2 cellular contexts compared by ENCODE assay signal in genomic region chr2:120298173-120298835, GRCh38.
TF ChIP-seq lines count a peak whose summit lies in the region.

No MANE protein-coding gene starts in this region.

TF ChIP-seq in IMR-90, 13 proteins besides CTCF, POLR2A, EP300 and RAD21:
- TF ChIP-seq FOS (IDR thresholded peaks at IDR 0.05; ENCODE audit: low read depth, low read length) (peak; percentile 55; the same call in 1 of the 2 replicates), BHLHE40 (IDR thresholded peaks at IDR 0.05; ENCODE audit: low read depth, low read length) (no peak)
- TF ChIP-seq, protein P1, sequence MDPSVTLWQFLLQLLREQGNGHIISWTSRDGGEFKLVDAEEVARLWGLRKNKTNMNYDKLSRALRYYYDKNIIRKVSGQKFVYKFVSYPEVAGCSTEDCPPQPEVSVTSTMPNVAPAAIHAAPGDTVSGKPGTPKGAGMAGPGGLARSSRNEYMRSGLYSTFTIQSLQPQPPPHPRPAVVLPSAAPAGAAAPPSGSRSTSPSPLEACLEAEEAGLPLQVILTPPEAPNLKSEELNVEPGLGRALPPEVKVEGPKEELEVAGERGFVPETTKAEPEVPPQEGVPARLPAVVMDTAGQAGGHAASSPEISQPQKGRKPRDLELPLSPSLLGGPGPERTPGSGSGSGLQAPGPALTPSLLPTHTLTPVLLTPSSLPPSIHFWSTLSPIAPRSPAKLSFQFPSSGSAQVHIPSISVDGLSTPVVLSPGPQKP (IDR thresholded peaks at IDR 0.05; ENCODE audit: borderline replicate concordance, low read depth, low read length) = no peak

TF ChIP-seq in K562, 482 proteins besides CTCF, POLR2A, EP300 and RAD21 (continues in another document):
- TF ChIP-seq, protein P2, sequence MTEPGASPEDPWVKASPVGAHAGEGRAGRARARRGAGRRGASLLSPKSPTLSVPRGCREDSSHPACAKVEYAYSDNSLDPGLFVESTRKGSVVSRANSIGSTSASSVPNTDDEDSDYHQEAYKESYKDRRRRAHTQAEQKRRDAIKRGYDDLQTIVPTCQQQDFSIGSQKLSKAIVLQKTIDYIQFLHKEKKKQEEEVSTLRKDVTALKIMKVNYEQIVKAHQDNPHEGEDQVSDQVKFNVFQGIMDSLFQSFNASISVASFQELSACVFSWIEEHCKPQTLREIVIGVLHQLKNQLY (CRISPR knock-in tag; conservative IDR thresholded peaks at IDR 0.05) = no peak
- no peak for TF ChIP-seq L3MBTL2 (IDR thresholded peaks at IDR 0.05)
- TF ChIP-seq NEUROD1 (IDR thresholded peaks at IDR 0.05; ENCODE audit: borderline replicate concordance, low read depth, low read length, partially characterized antibody) = peak; percentile 46
- TF ChIP-seq, protein P3, sequence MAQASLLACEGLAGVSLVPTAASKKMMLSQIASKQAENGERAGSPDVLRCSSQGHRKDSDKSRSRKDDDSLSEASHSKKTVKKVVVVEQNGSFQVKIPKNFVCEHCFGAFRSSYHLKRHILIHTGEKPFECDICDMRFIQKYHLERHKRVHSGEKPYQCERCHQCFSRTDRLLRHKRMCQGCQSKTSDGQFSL (CRISPR knock-in tag; IDR thresholded peaks at IDR 0.05) = no peak
- TF ChIP-seq, protein P3 (tag; IDR thresholded peaks at IDR 0.05) = no peak
- TF ChIP-seq NFATC3 (IDR thresholded peaks at IDR 0.05) = no peak
- 0 out of 2 replicates have a peak, but pooled peaks have one; percentile 35 for TF ChIP-seq MTA3 (IDR thresholded peaks at IDR 0.05; ENCODE audit: borderline replicate concordance)
- peak; percentile 76 for TF ChIP-seq JUN (IDR thresholded peaks at IDR 0.05; ENCODE audit: borderline replicate concordance, low read depth, low read length)
- TF ChIP-seq JUN (CRISPR knock-in tag; IDR thresholded peaks at IDR 0.05; ENCODE audit: borderline replicate concordance) = no peak
- peak; percentile 53 for TF ChIP-seq TEAD4 (IDR thresholded peaks at IDR 0.05; ENCODE audit: low read length)
- TF ChIP-seq TEAD4 (CRISPR knock-in tag; IDR thresholded peaks at IDR 0.05; ENCODE audit: borderline replicate concordance) = no peak
- peak; percentile 51; the same call in 1 of the 2 replicates for TF ChIP-seq CTBP1 (IDR thresholded peaks at IDR 0.05; ENCODE audit: borderline replicate concordance)
- TF ChIP-seq ZFPM2 (CRISPR knock-in tag; IDR thresholded peaks at IDR 0.05) = no peak
- no peak for TF ChIP-seq ESRRB (CRISPR knock-in tag; IDR thresholded peaks at IDR 0.05; ENCODE audit: borderline replicate concordance)
- peak; percentile 65; the same call in 1 of the 2 replicates for TF ChIP-seq CREM (IDR thresholded peaks at IDR 0.05; ENCODE audit: low read depth)
- no peak for TF ChIP-seq MIER1 (IDR thresholded peaks at IDR 0.05; ENCODE audit: low read depth)
- no peak for TF ChIP-seq RBBP5 (IDR thresholded peaks at IDR 0.05; ENCODE audit: borderline replicate concordance, insufficient read depth, low read length, poor library complexity, severe bottlenecking)
- no peak for TF ChIP-seq HNRNPLL (IDR thresholded peaks at IDR 0.05; ENCODE audit: low read depth, low read length, poor library complexity, severe bottlenecking)
- no peak for TF ChIP-seq RBM25 (IDR thresholded peaks at IDR 0.05; ENCODE audit: low read depth, low read length, severe bottlenecking)
- peak; percentile 58; the same call in 1 of the 2 replicates for TF ChIP-seq JUNB (CRISPR knock-in tag; conservative IDR thresholded peaks at IDR 0.05)
- no peak for TF ChIP-seq ZNF121 (CRISPR knock-in tag; conservative IDR thresholded peaks at IDR 0.05)
- TF ChIP-seq LEF1 (IDR thresholded peaks at IDR 0.05) = peak; percentile 38; the same call in 1 of the 2 replicates
- TF ChIP-seq SOX6 (IDR thresholded peaks at IDR 0.05) = peak; percentile 25; the same call in 1 of the 2 replicates
- TF ChIP-seq MXI1 (IDR thresholded peaks at IDR 0.05; ENCODE audit: low read depth, low read length) = no peak
- no peak for TF ChIP-seq ETS2 (tag; IDR thresholded peaks at IDR 0.05; ENCODE audit: borderline replicate concordance, poor library complexity, severe bottlenecking)
- TF ChIP-seq ATF3 (IDR thresholded peaks at IDR 0.05) = peak; percentile 77
- TF ChIP-seq ATF3 (CRISPR knock-in tag; conservative IDR thresholded peaks at IDR 0.05) = no peak
- TF ChIP-seq PATZ1 (CRISPR knock-in tag; IDR thresholded peaks at IDR 0.05; ENCODE audit: borderline replicate concordance) = no peak
- TF ChIP-seq NFRKB (IDR thresholded peaks at IDR 0.05; ENCODE audit: low read depth) = no peak
- no peak for TF ChIP-seq ILF3 (IDR thresholded peaks at IDR 0.05; ENCODE audit: borderline replicate concordance)
- TF ChIP-seq NFIC (IDR thresholded peaks at IDR 0.05) = no peak
- TF ChIP-seq, protein P4, sequence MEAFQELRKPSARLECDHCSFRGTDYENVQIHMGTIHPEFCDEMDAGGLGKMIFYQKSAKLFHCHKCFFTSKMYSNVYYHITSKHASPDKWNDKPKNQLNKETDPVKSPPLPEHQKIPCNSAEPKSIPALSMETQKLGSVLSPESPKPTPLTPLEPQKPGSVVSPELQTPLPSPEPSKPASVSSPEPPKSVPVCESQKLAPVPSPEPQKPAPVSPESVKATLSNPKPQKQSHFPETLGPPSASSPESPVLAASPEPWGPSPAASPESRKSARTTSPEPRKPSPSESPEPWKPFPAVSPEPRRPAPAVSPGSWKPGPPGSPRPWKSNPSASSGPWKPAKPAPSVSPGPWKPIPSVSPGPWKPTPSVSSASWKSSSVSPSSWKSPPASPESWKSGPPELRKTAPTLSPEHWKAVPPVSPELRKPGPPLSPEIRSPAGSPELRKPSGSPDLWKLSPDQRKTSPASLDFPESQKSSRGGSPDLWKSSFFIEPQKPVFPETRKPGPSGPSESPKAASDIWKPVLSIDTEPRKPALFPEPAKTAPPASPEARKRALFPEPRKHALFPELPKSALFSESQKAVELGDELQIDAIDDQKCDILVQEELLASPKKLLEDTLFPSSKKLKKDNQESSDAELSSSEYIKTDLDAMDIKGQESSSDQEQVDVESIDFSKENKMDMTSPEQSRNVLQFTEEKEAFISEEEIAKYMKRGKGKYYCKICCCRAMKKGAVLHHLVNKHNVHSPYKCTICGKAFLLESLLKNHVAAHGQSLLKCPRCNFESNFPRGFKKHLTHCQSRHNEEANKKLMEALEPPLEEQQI (IDR thresholded peaks at IDR 0.05) = no peak
- 0 out of 4 replicates have a peak, but pooled peaks of 1 of the 2 experiments have one; percentile 29 for TF ChIP-seq MAZ (CRISPR knock-in tag; conservative IDR thresholded peaks at IDR 0.05 in 1 of 2, IDR thresholded peaks at IDR 0.05 in 1 of 2)
- no peak for TF ChIP-seq ZNF695 (CRISPR knock-in tag; IDR thresholded peaks at IDR 0.05)
- peak; percentile 36; the same call in 1 of the 2 replicates for TF ChIP-seq NCOR1 (IDR thresholded peaks at IDR 0.05)
- TF ChIP-seq TAL1 (IDR thresholded peaks at IDR 0.05) = peak; percentile 44
- TF ChIP-seq, protein P5, sequence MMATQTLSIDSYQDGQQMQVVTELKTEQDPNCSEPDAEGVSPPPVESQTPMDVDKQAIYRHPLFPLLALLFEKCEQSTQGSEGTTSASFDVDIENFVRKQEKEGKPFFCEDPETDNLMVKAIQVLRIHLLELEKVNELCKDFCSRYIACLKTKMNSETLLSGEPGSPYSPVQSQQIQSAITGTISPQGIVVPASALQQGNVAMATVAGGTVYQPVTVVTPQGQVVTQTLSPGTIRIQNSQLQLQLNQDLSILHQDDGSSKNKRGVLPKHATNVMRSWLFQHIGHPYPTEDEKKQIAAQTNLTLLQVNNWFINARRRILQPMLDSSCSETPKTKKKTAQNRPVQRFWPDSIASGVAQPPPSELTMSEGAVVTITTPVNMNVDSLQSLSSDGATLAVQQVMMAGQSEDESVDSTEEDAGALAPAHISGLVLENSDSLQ (IDR thresholded peaks at IDR 0.05) = no peak
- TF ChIP-seq KLF13 (tag; IDR thresholded peaks at IDR 0.05; ENCODE audit: borderline replicate concordance, low read depth) = no peak
- 0 out of 2 replicates have a peak, but pooled peaks have one; percentile 26 for TF ChIP-seq PML (IDR thresholded peaks at IDR 0.05; ENCODE audit: low read length)
- TF ChIP-seq, protein P6, sequence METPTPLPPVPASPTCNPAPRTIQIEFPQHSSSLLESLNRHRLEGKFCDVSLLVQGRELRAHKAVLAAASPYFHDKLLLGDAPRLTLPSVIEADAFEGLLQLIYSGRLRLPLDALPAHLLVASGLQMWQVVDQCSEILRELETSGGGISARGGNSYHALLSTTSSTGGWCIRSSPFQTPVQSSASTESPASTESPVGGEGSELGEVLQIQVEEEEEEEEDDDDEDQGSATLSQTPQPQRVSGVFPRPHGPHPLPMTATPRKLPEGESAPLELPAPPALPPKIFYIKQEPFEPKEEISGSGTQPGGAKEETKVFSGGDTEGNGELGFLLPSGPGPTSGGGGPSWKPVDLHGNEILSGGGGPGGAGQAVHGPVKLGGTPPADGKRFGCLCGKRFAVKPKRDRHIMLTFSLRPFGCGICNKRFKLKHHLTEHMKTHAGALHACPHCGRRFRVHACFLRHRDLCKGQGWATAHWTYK (CRISPR knock-in tag; IDR thresholded peaks at IDR 0.05) = no peak
- TF ChIP-seq MTA2 (IDR thresholded peaks at IDR 0.05; ENCODE audit: low read depth) = peak; percentile 49; the same call in 1 of the 2 replicates
- TF ChIP-seq PHF8 (IDR thresholded peaks at IDR 0.05; ENCODE audit: borderline replicate concordance, low read length) = no peak
- TF ChIP-seq, protein P7, sequence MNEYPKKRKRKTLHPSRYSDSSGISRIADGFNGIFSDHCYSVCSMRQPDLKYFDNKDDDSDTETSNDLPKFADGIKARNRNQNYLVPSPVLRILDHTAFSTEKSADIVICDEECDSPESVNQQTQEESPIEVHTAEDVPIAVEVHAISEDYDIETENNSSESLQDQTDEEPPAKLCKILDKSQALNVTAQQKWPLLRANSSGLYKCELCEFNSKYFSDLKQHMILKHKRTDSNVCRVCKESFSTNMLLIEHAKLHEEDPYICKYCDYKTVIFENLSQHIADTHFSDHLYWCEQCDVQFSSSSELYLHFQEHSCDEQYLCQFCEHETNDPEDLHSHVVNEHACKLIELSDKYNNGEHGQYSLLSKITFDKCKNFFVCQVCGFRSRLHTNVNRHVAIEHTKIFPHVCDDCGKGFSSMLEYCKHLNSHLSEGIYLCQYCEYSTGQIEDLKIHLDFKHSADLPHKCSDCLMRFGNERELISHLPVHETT (CRISPR knock-in tag; conservative IDR thresholded peaks at IDR 0.05 in 1 of 2, IDR thresholded peaks at IDR 0.05 in 1 of 2) = no peak
- TF ChIP-seq ZNF586 (CRISPR knock-in tag; conservative IDR thresholded peaks at IDR 0.05) = no peak
- TF ChIP-seq SMARCE1 (IDR thresholded peaks at IDR 0.05) = peak; percentile 87
- TF ChIP-seq POLR2AphosphoS5 (IDR thresholded peaks at IDR 0.05; ENCODE audit: control insufficient read depth, insufficient read depth, low read depth, low read length) = no peak
- TF ChIP-seq, protein P8, sequence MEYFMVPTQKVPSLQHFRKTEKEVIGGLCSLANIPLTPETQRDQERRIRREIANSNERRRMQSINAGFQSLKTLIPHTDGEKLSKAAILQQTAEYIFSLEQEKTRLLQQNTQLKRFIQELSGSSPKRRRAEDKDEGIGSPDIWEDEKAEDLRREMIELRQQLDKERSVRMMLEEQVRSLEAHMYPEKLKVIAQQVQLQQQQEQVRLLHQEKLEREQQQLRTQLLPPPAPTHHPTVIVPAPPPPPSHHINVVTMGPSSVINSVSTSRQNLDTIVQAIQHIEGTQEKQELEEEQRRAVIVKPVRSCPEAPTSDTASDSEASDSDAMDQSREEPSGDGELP (CRISPR knock-in tag; IDR thresholded peaks at IDR 0.05; ENCODE audit: borderline replicate concordance) = peak; percentile 94
- no peak for TF ChIP-seq TEAD2 (tag; IDR thresholded peaks at IDR 0.05)
- TF ChIP-seq DPF2 (IDR thresholded peaks at IDR 0.05) = peak; percentile 86
- no peak for TF ChIP-seq PHTF2 (CRISPR knock-in tag; IDR thresholded peaks at IDR 0.05)
- peak; percentile 88 for TF ChIP-seq SMARCA4 (IDR thresholded peaks at IDR 0.05)
- TF ChIP-seq GTF2F1 (IDR thresholded peaks at IDR 0.05; ENCODE audit: low read depth, low read length) = no peak
- TF ChIP-seq RFX1 (IDR thresholded peaks at IDR 0.05) = no peak
- peak; percentile 82; the same call in 1 of the 2 replicates for TF ChIP-seq ZSCAN32 (CRISPR knock-in tag; IDR thresholded peaks at IDR 0.05)
